Comparison of ENCODE assay signal across 10 cellular contexts in the genomic region with DNA sequence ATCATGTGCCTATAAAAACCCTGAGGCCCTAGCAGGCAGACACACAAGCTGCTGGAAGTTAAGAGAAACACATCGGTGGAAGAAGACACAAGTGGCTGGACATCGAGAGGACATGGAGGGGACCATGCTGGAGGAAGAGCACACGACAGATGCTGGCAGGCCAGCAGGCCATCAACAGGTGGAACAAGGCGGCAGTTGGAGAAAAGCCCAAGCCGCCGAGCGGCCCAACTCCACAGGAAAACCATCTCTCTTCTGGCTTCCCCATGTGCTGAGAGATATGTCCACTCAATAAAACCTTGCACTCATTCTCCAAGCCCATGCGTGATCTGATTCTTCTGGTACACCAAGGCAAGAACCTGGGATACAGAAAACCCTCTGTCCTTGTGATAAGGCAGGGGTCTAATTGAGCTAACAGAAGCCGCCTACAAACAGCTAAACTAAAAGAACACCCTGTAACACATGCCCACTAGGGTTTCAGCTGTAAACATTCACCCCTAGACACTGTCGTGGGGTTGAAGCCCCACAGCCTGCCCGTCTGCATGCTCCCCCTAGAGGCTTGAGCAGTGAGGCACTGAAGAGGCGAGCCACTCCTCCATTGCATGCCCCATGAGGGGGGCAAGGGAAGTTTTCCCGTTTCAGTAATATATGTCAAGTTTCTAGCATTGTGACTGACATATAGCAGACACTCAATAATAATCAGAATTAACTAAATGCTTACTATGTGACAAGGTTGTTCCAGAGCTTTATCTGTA. TPM values are rescaled to one million over a fixed set of nuclear protein-coding genes. Genes with fewer than 3 reads are reported as not detected.
DNase-seq lines count a peak whose midpoint lies in the region; ATAC-seq and TF ChIP-seq lines count a peak whose summit lies in the region.
"Had no signal": no experiment of that assay in that cellular context is flagged by ENCODE, and none has a peak within 500 bp of the region (broad histone marks: within the 10 kb centered on the region; RNA-seq: fewer than 3 reads in every experiment).

No MANE protein-coding gene starts in this region.

- H3K27me3 Mint-ChIP-seq in GM23338 (ENCODE audit: insufficient read depth, low read depth, poor library complexity), result peaks cover 2% of the 10 kb centered on the region

- no peaks in the 10 kb centered on the region for H4K20me1 ChIP-seq in GM23338 (replicated peaks; ENCODE audit: insufficient read depth)

- H3K27ac Mint-ChIP-seq in GM23338, result no peak overlapping the region
- H3K27ac Mint-ChIP-seq: activated naive CD4-positive, alpha-beta T cell treated with anti-CD3 and anti-CD28 coated beads, Interleukin-2, amount 50 U/mL, for 24 hours had no signal

- DNase-seq in ELR (ENCODE audit: low read depth), result peak; percentile 30
- DNase-seq in GM23338 (ENCODE audit: low spot score), result peak; percentile 45
- no peak for DNase-seq in RWPE2 (ENCODE audit: low spot score)
- peak; percentile 9 for DNase-seq in iris pigment epithelial cell (ENCODE audit: low read depth)
- DNase-seq in DMS79 (lab: John Stamatoyannopoulos, UW), result no peak
- no peak for DNase-seq in anterior cingulate cortex (lab: John Stamatoyannopoulos, UW)
- no peak for DNase-seq in globus pallidus (ENCODE audit: low spot score)
- no peak for DNase-seq in NCI-H128 (lab: John Stamatoyannopoulos, UW; ENCODE audit: unreplicated experiment)
- DNase-seq: NCI-H510A treated with DMSO at 0.1 percent for 48 hours had no signal

- no peaks in the 10 kb centered on the region for H3K9me3 Mint-ChIP-seq in GM23338
- H3K9me3 Mint-ChIP-seq: activated naive CD4-positive, alpha-beta T cell treated with anti-CD3 and anti-CD28 coated beads, Interleukin-2, amount 50 U/mL, for 24 hours had no signal

- H3K4me1 ChIP-seq in GM23338 (ENCODE audit: insufficient read depth) (no peaks in the 10 kb centered on the region), RWPE2 (ENCODE audit: insufficient read depth, poor library complexity, severe bottlenecking) (no peaks in the 10 kb centered on the region)

- no peaks in the 10 kb centered on the region for H3K9me3 ChIP-seq in RWPE2 (ENCODE audit: severe bottlenecking)

- no peak overlapping the region for H2AFZ ChIP-seq in GM23338

- ATAC-seq in GM23338 (peak; percentile 91), RWPE2 (ENCODE audit: low read depth) (no peak)

- peak; percentile 63 to 73 for TF ChIP-seq CTCF in GM23338 (conservative IDR thresholded peaks at IDR 0.05; ENCODE audit: low read depth in 2 of 2)
- TF ChIP-seq CTCF in RWPE2 (IDR thresholded peaks at IDR 0.05; ENCODE audit: poor library complexity, severe bottlenecking), result peak; percentile 14

- no peaks in the 10 kb centered on the region for H3F3A ChIP-seq in GM23338 (replicated peaks; ENCODE audit: low read depth)

- H3K79me2 ChIP-seq in GM23338 (replicated peaks; ENCODE audit: insufficient read depth), result no peaks in the 10 kb centered on the region

- H3K4me3 Mint-ChIP-seq in GM23338, result no peak overlapping the region
- H3K4me3 Mint-ChIP-seq: activated naive CD4-positive, alpha-beta T cell treated with anti-CD3 and anti-CD28 coated beads, Interleukin-2, amount 50 U/mL, for 24 hours had no signal

- no peak overlapping the region for H3K4me2 ChIP-seq in GM23338

- peaks cover 3% of the 10 kb centered on the region; the same call in 1 of the 3 replicates for H3K4me1 Mint-ChIP-seq in GM23338
- H3K4me1 Mint-ChIP-seq: activated naive CD4-positive, alpha-beta T cell treated with anti-CD3 and anti-CD28 coated beads, Interleukin-2, amount 50 U/mL, for 24 hours had no signal

- no peak overlapping the region for H3K4me3 ChIP-seq in GM23338
- H3K4me3 ChIP-seq in RWPE2 (ENCODE audit: severe bottlenecking), result no peak overlapping the region

- H3K36me3 ChIP-seq in GM23338 (ENCODE audit: insufficient read depth) (no peaks in the 10 kb centered on the region), RWPE2 (ENCODE audit: low read depth) (no peaks in the 10 kb centered on the region)

- no peaks in the 10 kb centered on the region for H3K36me3 Mint-ChIP-seq in GM23338 (ENCODE audit: low read depth)
- H3K36me3 Mint-ChIP-seq: activated naive CD4-positive, alpha-beta T cell treated with anti-CD3 and anti-CD28 coated beads, Interleukin-2, amount 50 U/mL, for 24 hours had no signal

- no peaks in the 10 kb centered on the region for H3K27me3 ChIP-seq in GM23338 (ENCODE audit: insufficient read depth)
- no peaks in the 10 kb centered on the region for H3K27me3 ChIP-seq in RWPE2 (ENCODE audit: insufficient read depth, poor library complexity, severe bottlenecking)

- H3K9me2 ChIP-seq in GM23338 (ENCODE audit: insufficient read depth), result no peaks in the 10 kb centered on the region

- H3K27ac ChIP-seq in GM23338 (ENCODE audit: low read depth), result no peak overlapping the region
- H3K27ac ChIP-seq in RWPE2 (ENCODE audit: poor library complexity, severe bottlenecking), result no peak overlapping the region

TF ChIP-seq in GM23338, 12 proteins besides CTCF, POLR2A, EP300 and RAD21:
- TF ChIP-seq EZH2 (IDR thresholded peaks at IDR 0.05; ENCODE audit: low read depth, unreplicated experiment), result no peak
- TF ChIP-seq, protein P1, sequence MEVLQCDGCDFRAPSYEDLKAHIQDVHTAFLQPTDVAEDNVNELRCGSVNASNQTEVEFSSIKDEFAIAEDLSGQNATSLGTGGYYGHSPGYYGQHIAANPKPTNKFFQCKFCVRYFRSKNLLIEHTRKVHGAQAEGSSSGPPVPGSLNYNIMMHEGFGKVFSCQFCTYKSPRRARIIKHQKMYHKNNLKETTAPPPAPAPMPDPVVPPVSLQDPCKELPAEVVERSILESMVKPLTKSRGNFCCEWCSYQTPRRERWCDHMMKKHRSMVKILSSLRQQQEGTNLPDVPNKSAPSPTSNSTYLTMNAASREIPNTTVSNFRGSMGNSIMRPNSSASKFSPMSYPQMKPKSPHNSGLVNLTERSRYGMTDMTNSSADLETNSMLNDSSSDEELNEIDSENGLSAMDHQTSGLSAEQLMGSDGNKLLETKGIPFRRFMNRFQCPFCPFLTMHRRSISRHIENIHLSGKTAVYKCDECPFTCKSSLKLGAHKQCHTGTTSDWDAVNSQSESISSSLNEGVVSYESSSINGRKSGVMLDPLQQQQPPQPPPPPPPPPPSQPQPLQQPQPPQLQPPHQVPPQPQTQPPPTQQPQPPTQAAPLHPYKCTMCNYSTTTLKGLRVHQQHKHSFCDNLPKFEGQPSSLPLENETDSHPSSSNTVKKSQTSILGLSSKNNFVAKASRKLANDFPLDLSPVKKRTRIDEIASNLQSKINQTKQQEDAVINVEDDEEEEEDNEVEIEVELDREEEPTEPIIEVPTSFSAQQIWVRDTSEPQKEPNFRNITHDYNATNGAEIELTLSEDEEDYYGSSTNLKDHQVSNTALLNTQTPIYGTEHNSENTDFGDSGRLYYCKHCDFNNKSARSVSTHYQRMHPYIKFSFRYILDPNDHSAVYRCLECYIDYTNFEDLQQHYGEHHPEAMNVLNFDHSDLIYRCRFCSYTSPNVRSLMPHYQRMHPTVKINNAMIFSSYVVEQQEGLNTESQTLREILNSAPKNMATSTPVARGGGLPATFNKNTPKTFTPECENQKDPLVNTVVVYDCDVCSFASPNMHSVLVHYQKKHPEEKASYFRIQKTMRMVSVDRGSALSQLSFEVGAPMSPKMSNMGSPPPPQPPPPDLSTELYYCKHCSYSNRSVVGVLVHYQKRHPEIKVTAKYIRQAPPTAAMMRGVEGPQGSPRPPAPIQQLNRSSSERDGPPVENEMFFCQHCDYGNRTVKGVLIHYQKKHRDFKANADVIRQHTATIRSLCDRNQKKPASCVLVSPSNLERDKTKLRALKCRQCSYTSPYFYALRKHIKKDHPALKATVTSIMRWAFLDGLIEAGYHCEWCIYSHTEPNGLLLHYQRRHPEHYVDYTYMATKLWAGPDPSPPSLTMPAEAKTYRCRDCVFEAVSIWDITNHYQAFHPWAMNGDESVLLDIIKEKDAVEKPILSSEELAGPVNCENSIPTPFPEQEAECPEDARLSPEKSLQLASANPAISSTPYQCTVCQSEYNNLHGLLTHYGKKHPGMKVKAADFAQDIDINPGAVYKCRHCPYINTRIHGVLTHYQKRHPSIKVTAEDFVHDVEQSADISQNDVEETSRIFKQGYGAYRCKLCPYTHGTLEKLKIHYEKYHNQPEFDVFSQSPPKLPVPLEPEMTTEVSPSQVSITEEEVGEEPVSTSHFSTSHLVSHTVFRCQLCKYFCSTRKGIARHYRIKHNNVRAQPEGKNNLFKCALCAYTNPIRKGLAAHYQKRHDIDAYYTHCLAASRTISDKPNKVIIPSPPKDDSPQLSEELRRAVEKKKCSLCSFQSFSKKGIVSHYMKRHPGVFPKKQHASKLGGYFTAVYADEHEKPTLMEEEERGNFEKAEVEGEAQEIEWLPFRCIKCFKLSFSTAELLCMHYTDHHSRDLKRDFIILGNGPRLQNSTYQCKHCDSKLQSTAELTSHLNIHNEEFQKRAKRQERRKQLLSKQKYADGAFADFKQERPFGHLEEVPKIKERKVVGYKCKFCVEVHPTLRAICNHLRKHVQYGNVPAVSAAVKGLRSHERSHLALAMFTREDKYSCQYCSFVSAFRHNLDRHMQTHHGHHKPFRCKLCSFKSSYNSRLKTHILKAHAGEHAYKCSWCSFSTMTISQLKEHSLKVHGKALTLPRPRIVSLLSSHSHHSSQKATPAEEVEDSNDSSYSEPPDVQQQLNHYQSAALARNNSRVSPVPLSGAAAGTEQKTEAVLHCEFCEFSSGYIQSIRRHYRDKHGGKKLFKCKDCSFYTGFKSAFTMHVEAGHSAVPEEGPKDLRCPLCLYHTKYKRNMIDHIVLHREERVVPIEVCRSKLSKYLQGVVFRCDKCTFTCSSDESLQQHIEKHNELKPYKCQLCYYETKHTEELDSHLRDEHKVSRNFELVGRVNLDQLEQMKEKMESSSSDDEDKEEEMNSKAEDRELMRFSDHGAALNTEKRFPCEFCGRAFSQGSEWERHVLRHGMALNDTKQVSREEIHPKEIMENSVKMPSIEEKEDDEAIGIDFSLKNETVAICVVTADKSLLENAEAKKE (CRISPR knock-in tag; IDR thresholded peaks at IDR 0.05), result no peak
- TF ChIP-seq, protein P2, sequence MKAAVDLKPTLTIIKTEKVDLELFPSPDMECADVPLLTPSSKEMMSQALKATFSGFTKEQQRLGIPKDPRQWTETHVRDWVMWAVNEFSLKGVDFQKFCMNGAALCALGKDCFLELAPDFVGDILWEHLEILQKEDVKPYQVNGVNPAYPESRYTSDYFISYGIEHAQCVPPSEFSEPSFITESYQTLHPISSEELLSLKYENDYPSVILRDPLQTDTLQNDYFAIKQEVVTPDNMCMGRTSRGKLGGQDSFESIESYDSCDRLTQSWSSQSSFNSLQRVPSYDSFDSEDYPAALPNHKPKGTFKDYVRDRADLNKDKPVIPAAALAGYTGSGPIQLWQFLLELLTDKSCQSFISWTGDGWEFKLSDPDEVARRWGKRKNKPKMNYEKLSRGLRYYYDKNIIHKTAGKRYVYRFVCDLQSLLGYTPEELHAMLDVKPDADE (IDR thresholded peaks at IDR 0.05), result no peak
- TF ChIP-seq STAT1 (IDR thresholded peaks at IDR 0.05; ENCODE audit: unreplicated experiment), result no peak

RNA-seq across cellular contexts. Expression of a gene that starts 39.0 kb away (rescaled TPM):
- not detected in 2 replicates for total RNA-seq in GM23338 (2014; rRNA removed; shearing (Covaris generic))
- not detected in 2 replicates for polyA plus RNA-seq in GM23338 (2016; fragmentation: Nextera tagmentation; extraction: Ambion mirVana)

RNA-seq across cellular contexts. Expression of a gene that starts 41.4 kb away (rescaled TPM):
- total RNA-seq in GM23338 (2014; rRNA removed; shearing (Covaris generic)), result not detected in 2 replicates
- not detected in 2 replicates for polyA plus RNA-seq in GM23338 (2016; fragmentation: Nextera tagmentation; extraction: Ambion mirVana)

Comparison
In these comparisons a context has a peak if more than half of its experiments do, and no peak if none do; other contexts are left out.
1. DNase-seq: peak in ELR (single experiment), GM23338 (single experiment) and iris pigment epithelial cell (single experiment); none in RWPE2 (single experiment), DMS79 (single experiment), anterior cingulate cortex (0 of 58), globus pallidus (single experiment) and NCI-H128 (single experiment).